26 cellular contexts compared by ENCODE assay signal in genomic region chr3:192794216-192794615, GRCh38.
"Had no signal": no experiment of that assay in that cellular context is flagged by ENCODE, and none has a peak within 500 bp of the region (broad histone marks: within the 10 kb centered on the region; RNA-seq: fewer than 3 reads in every experiment).

No MANE protein-coding gene starts in this region.

- H3K27ac Mint-ChIP-seq: naive thymus-derived CD4-positive, alpha-beta T cell; natural killer cell treated with Interleukin-12 subunit alpha and Interleukin-12 subunit beta and Interleukin-15 and Interleukin-18, amount 100 ng/mL, for 72 hours; stimulated activated naive B cell treated with anti-CD40 and anti-IgM and Interleukin-4, amounts not matched to agents 10 μg/mL and 1 μg/mL and 100 μg/mL, for 72 hours had no signal

- H3K9me3 Mint-ChIP-seq: natural killer cell treated with Interleukin-12 subunit alpha and Interleukin-12 subunit beta and Interleukin-15 and Interleukin-18, amount 100 ng/mL, for 72 hours; stimulated activated naive B cell treated with anti-CD40 and anti-IgM and Interleukin-4, amounts not matched to agents 10 μg/mL and 1 μg/mL and 100 μg/mL, for 72 hours had no signal

- H3K4me1 ChIP-seq: left lung, pancreas, psoas muscle, stomach, thyroid gland, transverse colon, upper lobe of left lung, vagina had no signal

- H3K27ac ChIP-seq: left lung, pancreas, psoas muscle, skin epidermis, stomach, testis, thyroid gland, transverse colon, upper lobe of left lung, vagina had no signal

- H3K36me3 Mint-ChIP-seq: natural killer cell treated with Interleukin-12 subunit alpha and Interleukin-12 subunit beta and Interleukin-15 and Interleukin-18, amount 100 ng/mL, for 72 hours; stimulated activated naive B cell treated with anti-CD40 and anti-IgM and Interleukin-4, amounts not matched to agents 10 μg/mL and 1 μg/mL and 100 μg/mL, for 72 hours had no signal

- H3K9me3 ChIP-seq: left lung, mucosa of descending colon, pancreas, psoas muscle, stomach, testis, thyroid gland, transverse colon, upper lobe of left lung, vagina had no signal

- H3K4me3 ChIP-seq: left lung, lung, mucosa of descending colon, pancreas, psoas muscle, skin epidermis, stomach, testis, thyroid gland, transverse colon, upper lobe of left lung, vagina had no signal

- H3K27me3 Mint-ChIP-seq: naive thymus-derived CD4-positive, alpha-beta T cell; natural killer cell treated with Interleukin-12 subunit alpha and Interleukin-12 subunit beta and Interleukin-15 and Interleukin-18, amount 100 ng/mL, for 72 hours had no signal

- H3K4me1 Mint-ChIP-seq: naive thymus-derived CD4-positive, alpha-beta T cell; stimulated activated naive B cell treated with anti-CD40 and anti-IgM and Interleukin-4, amounts not matched to agents 10 μg/mL and 1 μg/mL and 100 μg/mL, for 72 hours had no signal

- DNase-seq: hippocampal formation; kidney glomerular epithelial cell; left colon; left lung; midbrain; mucosa of descending colon; naive thymus-derived CD4-positive, alpha-beta T cell; pancreas; posterior cingulate gyrus; psoas muscle; stimulated activated CD4-positive, alpha-beta T cell treated with anti-CD3 and anti-CD28 coated beads, Interleukin-12 subunit alpha, Interleukin-12 subunit beta, amount 100 ng/mL, for 4 hours; stimulated activated CD4-positive, alpha-beta T cell treated with anti-CD3 and anti-CD28 coated beads, Interleukin-15, amount 100 ng/mL, for 24 hours; stimulated activated CD4-positive, alpha-beta T cell treated with anti-CD3 and anti-CD28 coated beads, Interleukin-2, amount 100 ng/mL, for 24 hours; stimulated activated CD4-positive, alpha-beta T cell treated with anti-CD3 and anti-CD28 coated beads, Interleukin-4, amount 100 ng/mL, for 1 hour; stimulated activated naive B cell treated with anti-CD40 and anti-IgM and Interleukin-4, amounts not matched to agents 10 μg/mL and 1 μg/mL and 100 μg/mL, for 72 hours; stimulated activated naive CD8-positive, alpha-beta T cell treated with anti-CD3 and anti-CD28 coated beads, Interleukin-15, Interleukin-2, amounts not matched to agents 100 U/mL and 50 U/mL, for 24 hours; stomach; testis; thyroid gland; transverse colon; upper lobe of left lung had no signal

- H3K27me3 ChIP-seq: left lung, pancreas, stomach, testis, thyroid gland, transverse colon, upper lobe of left lung, vagina had no signal

- ATAC-seq: left colon; left lung; mucosa of descending colon; naive thymus-derived CD4-positive, alpha-beta T cell; natural killer cell treated with Interleukin-12 subunit alpha and Interleukin-12 subunit beta and Interleukin-15 and Interleukin-18, amount 100 ng/mL, for 72 hours; pancreas; psoas muscle; sciatic nerve; stimulated activated naive B cell treated with anti-CD40 and anti-IgM and Interleukin-4, amounts not matched to agents 10 μg/mL and 1 μg/mL and 100 μg/mL, for 72 hours; stimulated activated naive CD8-positive, alpha-beta T cell treated with anti-CD3 and anti-CD28 coated beads, Interleukin-15, Interleukin-2, amounts not matched to agents 100 U/mL and 50 U/mL, for 24 hours had no signal

- H3K4me3 Mint-ChIP-seq: naive thymus-derived CD4-positive, alpha-beta T cell; natural killer cell treated with Interleukin-12 subunit alpha and Interleukin-12 subunit beta and Interleukin-15 and Interleukin-18, amount 100 ng/mL, for 72 hours; stimulated activated naive B cell treated with anti-CD40 and anti-IgM and Interleukin-4, amounts not matched to agents 10 μg/mL and 1 μg/mL and 100 μg/mL, for 72 hours had no signal

- H3K36me3 ChIP-seq: left lung, pancreas, thyroid gland, transverse colon, upper lobe of left lung, vagina had no signal
